ENCODE assay signal across 8 cellular contexts in the genomic region with DNA sequence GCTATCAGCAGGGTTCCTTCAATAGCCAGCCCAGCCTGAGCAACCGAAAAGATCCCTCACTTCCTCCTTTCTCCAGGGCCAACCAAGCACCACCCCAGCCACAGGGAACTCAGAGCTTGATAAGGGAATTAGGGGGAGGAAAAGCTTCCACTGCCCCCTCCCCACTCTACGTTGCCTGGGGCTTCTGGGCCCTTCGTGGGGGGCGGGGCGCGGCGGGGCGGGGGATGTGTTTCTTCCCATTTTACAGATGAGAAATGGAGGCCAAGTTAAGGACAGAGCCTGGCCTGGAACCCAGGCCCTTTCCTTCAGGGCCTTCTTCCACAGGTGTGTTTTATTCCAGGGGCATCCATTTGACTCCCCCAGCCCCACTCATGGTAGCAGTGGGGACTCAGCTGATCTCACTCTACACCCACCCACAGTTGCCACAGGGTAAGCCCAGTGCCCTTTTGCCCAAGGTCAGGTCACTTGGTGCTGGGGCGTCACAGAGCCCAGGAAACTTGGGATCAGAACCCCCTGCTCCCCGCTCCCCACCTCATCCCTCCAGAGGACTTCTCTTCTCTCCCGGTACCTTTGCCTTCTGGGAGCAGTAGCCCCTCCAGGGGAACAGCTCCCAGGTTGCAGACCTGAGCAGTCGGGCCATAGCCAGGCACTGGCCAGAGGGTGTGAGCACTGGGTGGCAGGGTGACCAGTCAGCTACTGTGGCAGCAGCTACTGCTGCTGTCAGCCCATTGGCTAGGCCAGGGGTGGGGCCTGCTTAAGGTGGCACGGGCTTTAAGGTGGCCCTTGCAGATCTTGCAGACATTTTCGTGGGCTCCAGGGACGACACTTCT. TPM values are rescaled to one million over a fixed set of nuclear protein-coding genes. Genes with fewer than 3 reads are reported as not detected.
DNase-seq lines count a peak whose midpoint lies in the region; FAIRE-seq and TF ChIP-seq lines count a peak whose summit lies in the region.

A gene (minus strand): TSS at position 700 of the 830 bp plus-strand sequence. CDS start 60 bp downstream, at position 640.

- H3K27me3 ChIP-seq in H7 (ENCODE audit: control insufficient read depth, insufficient read depth, low read length), result no peaks in the 10 kb centered on the region
- no peaks in the 10 kb centered on the region for H3K27me3 ChIP-seq in esophagus squamous epithelium

- intact Hi-C loops in esophagus squamous epithelium (cut with DNase I), result loop anchor here (10.0 kb wide), 1 partner anchor 411 kb away; a partner anchor contains a TSS

- peaks cover 0 to 7% (median 4%) of the 10 kb centered on the region in 3 donors for H3K9me3 ChIP-seq in esophagus squamous epithelium

- no peak for TF ChIP-seq CTCF in esophagus squamous epithelium (IDR thresholded peaks at IDR 0.05)

- H3K4me1 ChIP-seq in esophagus squamous epithelium, result peaks cover 16 to 52% (median 19%) of the 10 kb centered on the region in 3 donors

- H3K4me3 ChIP-seq in H7 (ENCODE audit: insufficient read depth, low read depth, low read length) (peak within 1 kb of the TSS; percentile 40), esophagus squamous epithelium (peak within 1 kb of the TSS; percentile 33 to 62 (median 49))

- 16 to 22% methylated on average over 3 to 5 of the region's 15 CpGs for WGBS in esophagus squamous epithelium, 2 donors

- no peak for FAIRE-seq in urothelium cell line (lab: Jason Lieb, UNC)

- DNase-seq in A172 (ENCODE audit: low spot score) (peak; percentile 74), H7 (peak; percentile 82), SW 1271 (lab: John Stamatoyannopoulos, UW) (peak; percentile 43 to 68), esophagus squamous epithelium (lab: John Stamatoyannopoulos, UW) (no peak), mucosa of gallbladder (ENCODE audit: low spot score) (peak; percentile 69), urothelium cell line (ENCODE audit: low spot score) (peak; percentile 48), NAMALWA (ENCODE audit: low spot score) (no peak)
- no peak for DNase-seq in stimulated activated CD4-positive, alpha-beta T cell treated with anti-CD3 and anti-CD28 coated beads, Interleukin-4, amount 100 ng/mL, for 4 hours

- TF ChIP-seq POLR2A in esophagus squamous epithelium (IDR thresholded peaks at IDR 0.05), result peak in 1 of 4 donors; percentile 62

- H3K27ac ChIP-seq in esophagus squamous epithelium, result peak within 1 kb of the TSS in 3 of 4 donors; percentile 17 to 63 (median 58)

- no peaks in the 10 kb centered on the region; the same call in 1 of the 2 replicates for H3K36me3 ChIP-seq in H7 (replicated peaks; ENCODE audit: control insufficient read depth, insufficient read depth, low read length)
- no peaks in the 10 kb centered on the region for H3K36me3 ChIP-seq in esophagus squamous epithelium

RNA-seq across cellular contexts. Expression of the gene that starts here (rescaled TPM):
- 0.65 and 2.1 TPM in 2 replicates for total RNA-seq in A172 (2014; rRNA removed; shearing (Covaris generic))
- 10.4 and 13.7 TPM in 2 replicates for total RNA-seq in H7 (2014; rRNA removed; shearing (Covaris generic))
- total RNA-seq in esophagus squamous epithelium (10 to 100 TPM in 2 of 4 donors, 1 to 10 TPM in 2; 3.3 to 20.4 (median 10.4) TPM), mucosa of gallbladder (14.5 TPM)

Comparison
In these comparisons a context has a peak if more than half of its experiments do, and no peak if none do; other contexts are left out.
1. DNase-seq: peak in A172 (single experiment), H7 (single experiment), SW 1271 (2 of 2), mucosa of gallbladder (single experiment) and urothelium cell line (single experiment); none in esophagus squamous epithelium (single experiment), stimulated activated CD4-positive, alpha-beta T cell treated with anti-CD3 and anti-CD28 coated beads, Interleukin-4, amount 100 ng/mL, for 4 hours (0 of 2) and NAMALWA (single experiment).